ENCODE assay signal across 1 cellular context in the genomic region with DNA sequence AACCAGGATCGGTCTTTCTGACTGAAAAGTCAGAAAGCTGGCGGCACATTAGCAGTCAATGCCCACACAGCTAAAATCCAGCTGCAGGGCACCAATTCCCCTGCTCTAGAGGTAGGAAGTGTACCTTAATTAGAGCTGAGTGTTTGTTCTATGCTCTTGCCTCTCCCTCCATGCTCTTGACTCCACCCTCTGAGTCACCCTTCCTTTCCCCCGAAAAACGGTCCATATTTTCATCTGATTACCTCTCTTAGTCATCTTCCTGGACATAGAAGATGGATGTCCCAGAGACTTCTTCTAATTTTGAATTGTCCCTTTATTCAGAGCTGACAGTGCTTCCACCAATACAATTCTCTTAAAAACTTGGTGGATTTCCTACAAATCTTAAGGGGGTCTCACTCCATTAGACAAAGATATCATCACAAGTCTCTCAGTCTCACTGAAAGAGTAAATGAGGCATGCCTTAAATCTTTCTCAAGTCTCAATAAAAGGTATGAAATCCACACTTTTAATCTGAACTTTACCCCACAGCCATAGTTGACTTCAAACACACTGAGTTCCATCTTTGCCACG.
TF ChIP-seq lines count a peak whose summit lies in the region.

No MANE protein-coding gene starts in this region.

TF ChIP-seq in K562, 482 proteins besides CTCF, POLR2A, EP300 and RAD21 (continues in another document):
- TF ChIP-seq ARID1B (IDR thresholded peaks at IDR 0.05) (0 out of 2 replicates have a peak, but pooled peaks have one; percentile 12), KLF16 (IDR thresholded peaks at IDR 0.05) (no peak), NUFIP1 (IDR thresholded peaks at IDR 0.05; ENCODE audit: partially characterized antibody) (no peak), NR2F6 (CRISPR knock-in tag; IDR thresholded peaks at IDR 0.05) (no peak), ESRRB (CRISPR knock-in tag; IDR thresholded peaks at IDR 0.05; ENCODE audit: borderline replicate concordance) (no peak), HIVEP1 (CRISPR knock-in tag; IDR thresholded peaks at IDR 0.05) (no peak), EZH2 (IDR thresholded peaks at IDR 0.05; ENCODE audit: borderline replicate concordance, low read depth, low read length) (no peak), TBP (optimal IDR thresholded peaks at IDR 0.05; ENCODE audit: low read depth, low read length) (no peak), RBM25 (IDR thresholded peaks at IDR 0.05; ENCODE audit: low read depth, low read length, severe bottlenecking) (peak; percentile 90), JUN (IDR thresholded peaks at IDR 0.05; ENCODE audit: borderline replicate concordance, low read depth, low read length) (0 out of 2 replicates have a peak, but pooled peaks have one; percentile 42), JUN (CRISPR knock-in tag; IDR thresholded peaks at IDR 0.05; ENCODE audit: borderline replicate concordance) (no peak), MTA2 (IDR thresholded peaks at IDR 0.05; ENCODE audit: low read depth) (no peak), CBX3 (IDR thresholded peaks at IDR 0.05; ENCODE audit: borderline replicate concordance in 1 of 2, low read length in 2 of 2) (0 out of 3 replicates have a peak, but pooled peaks of 1 of the 2 experiments have one; percentile 28), ZNF764 (CRISPR knock-in tag; IDR thresholded peaks at IDR 0.05; ENCODE audit: low read depth) (no peak), ZNF143 (CRISPR knock-in tag; IDR thresholded peaks at IDR 0.05) (no peak), ZNF57 (CRISPR knock-in tag; IDR thresholded peaks at IDR 0.05) (no peak), NR4A1 (CRISPR knock-in tag; IDR thresholded peaks at IDR 0.05) (no peak), NR4A1 (tag; IDR thresholded peaks at IDR 0.05) (no peak), NELFE (IDR thresholded peaks at IDR 0.05; ENCODE audit: insufficient read depth, insufficient read length) (no peak), FOSL1 (tag; conservative IDR thresholded peaks at IDR 0.05) (peak; percentile 55)
- TF ChIP-seq, protein P1, sequence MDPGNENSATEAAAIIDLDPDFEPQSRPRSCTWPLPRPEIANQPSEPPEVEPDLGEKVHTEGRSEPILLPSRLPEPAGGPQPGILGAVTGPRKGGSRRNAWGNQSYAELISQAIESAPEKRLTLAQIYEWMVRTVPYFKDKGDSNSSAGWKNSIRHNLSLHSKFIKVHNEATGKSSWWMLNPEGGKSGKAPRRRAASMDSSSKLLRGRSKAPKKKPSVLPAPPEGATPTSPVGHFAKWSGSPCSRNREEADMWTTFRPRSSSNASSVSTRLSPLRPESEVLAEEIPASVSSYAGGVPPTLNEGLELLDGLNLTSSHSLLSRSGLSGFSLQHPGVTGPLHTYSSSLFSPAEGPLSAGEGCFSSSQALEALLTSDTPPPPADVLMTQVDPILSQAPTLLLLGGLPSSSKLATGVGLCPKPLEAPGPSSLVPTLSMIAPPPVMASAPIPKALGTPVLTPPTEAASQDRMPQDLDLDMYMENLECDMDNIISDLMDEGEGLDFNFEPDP (CRISPR knock-in tag; IDR thresholded peaks at IDR 0.05): no peak
- TF ChIP-seq, protein P2, sequence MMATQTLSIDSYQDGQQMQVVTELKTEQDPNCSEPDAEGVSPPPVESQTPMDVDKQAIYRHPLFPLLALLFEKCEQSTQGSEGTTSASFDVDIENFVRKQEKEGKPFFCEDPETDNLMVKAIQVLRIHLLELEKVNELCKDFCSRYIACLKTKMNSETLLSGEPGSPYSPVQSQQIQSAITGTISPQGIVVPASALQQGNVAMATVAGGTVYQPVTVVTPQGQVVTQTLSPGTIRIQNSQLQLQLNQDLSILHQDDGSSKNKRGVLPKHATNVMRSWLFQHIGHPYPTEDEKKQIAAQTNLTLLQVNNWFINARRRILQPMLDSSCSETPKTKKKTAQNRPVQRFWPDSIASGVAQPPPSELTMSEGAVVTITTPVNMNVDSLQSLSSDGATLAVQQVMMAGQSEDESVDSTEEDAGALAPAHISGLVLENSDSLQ (IDR thresholded peaks at IDR 0.05): no peak
- TF ChIP-seq, protein P3, sequence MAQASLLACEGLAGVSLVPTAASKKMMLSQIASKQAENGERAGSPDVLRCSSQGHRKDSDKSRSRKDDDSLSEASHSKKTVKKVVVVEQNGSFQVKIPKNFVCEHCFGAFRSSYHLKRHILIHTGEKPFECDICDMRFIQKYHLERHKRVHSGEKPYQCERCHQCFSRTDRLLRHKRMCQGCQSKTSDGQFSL (CRISPR knock-in tag; IDR thresholded peaks at IDR 0.05): no peak
- TF ChIP-seq, protein P3 (tag; IDR thresholded peaks at IDR 0.05): no peak
- TF ChIP-seq, protein P4, sequence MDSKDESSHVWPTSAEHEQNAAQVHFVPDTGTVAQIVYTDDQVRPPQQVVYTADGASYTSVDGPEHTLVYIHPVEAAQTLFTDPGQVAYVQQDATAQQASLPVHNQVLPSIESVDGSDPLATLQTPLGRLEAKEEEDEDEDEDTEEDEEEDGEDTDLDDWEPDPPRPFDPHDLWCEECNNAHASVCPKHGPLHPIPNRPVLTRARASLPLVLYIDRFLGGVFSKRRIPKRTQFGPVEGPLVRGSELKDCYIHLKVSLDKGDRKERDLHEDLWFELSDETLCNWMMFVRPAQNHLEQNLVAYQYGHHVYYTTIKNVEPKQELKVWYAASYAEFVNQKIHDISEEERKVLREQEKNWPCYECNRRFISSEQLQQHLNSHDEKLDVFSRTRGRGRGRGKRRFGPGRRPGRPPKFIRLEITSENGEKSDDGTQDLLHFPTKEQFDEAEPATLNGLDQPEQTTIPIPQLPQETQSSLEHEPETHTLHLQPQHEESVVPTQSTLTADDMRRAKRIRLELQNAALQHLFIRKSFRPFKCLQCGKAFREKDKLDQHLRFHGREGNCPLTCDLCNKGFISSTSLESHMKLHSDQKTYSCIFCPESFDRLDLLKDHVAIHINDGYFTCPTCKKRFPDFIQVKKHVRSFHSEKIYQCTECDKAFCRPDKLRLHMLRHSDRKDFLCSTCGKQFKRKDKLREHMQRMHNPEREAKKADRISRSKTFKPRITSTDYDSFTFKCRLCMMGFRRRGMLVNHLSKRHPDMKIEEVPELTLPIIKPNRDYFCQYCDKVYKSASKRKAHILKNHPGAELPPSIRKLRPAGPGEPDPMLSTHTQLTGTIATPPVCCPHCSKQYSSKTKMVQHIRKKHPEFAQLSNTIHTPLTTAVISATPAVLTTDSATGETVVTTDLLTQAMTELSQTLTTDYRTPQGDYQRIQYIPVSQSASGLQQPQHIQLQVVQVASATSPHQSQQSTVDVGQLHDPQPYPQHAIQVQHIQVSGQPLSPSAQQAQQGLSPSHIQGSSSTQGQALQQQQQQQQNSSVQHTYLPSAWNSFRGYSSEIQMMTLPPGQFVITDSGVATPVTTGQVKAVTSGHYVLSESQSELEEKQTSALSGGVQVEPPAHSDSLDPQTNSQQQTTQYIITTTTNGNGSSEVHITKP (IDR thresholded peaks at IDR 0.05; ENCODE audit: partially characterized antibody): no peak
- TF ChIP-seq, protein P5, sequence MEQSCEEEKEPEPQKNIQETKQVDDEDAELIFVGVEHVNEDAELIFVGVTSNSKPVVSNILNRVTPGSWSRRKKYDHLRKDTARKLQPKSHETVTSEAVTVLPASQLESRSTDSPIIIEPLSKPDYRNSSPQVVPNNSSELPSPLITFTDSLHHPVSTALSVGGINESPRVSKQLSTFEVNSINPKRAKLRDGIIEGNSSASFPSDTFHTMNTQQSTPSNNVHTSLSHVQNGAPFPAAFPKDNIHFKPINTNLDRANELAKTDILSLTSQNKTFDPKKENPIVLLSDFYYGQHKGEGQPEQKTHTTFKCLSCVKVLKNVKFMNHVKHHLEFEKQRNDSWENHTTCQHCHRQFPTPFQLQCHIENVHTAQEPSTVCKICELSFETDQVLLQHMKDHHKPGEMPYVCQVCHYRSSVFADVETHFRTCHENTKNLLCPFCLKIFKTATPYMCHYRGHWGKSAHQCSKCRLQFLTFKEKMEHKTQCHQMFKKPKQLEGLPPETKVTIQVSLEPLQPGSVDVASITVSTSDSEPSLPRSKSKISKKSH (CRISPR knock-in tag; IDR thresholded peaks at IDR 0.05): 0 out of 2 replicates have a peak, but pooled peaks have one; percentile 24
- TF ChIP-seq, protein P6, sequence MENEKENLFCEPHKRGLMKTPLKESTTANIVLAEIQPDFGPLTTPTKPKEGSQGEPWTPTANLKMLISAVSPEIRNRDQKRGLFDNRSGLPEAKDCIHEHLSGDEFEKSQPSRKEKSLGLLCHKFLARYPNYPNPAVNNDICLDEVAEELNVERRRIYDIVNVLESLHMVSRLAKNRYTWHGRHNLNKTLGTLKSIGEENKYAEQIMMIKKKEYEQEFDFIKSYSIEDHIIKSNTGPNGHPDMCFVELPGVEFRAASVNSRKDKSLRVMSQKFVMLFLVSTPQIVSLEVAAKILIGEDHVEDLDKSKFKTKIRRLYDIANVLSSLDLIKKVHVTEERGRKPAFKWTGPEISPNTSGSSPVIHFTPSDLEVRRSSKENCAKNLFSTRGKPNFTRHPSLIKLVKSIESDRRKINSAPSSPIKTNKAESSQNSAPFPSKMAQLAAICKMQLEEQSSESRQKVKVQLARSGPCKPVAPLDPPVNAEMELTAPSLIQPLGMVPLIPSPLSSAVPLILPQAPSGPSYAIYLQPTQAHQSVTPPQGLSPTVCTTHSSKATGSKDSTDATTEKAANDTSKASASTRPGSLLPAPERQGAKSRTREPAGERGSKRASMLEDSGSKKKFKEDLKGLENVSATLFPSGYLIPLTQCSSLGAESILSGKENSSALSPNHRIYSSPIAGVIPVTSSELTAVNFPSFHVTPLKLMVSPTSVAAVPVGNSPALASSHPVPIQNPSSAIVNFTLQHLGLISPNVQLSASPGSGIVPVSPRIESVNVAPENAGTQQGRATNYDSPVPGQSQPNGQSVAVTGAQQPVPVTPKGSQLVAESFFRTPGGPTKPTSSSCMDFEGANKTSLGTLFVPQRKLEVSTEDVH (IDR thresholded peaks at IDR 0.05; ENCODE audit: low read depth, partially characterized antibody): no peak
- TF ChIP-seq, protein P7, sequence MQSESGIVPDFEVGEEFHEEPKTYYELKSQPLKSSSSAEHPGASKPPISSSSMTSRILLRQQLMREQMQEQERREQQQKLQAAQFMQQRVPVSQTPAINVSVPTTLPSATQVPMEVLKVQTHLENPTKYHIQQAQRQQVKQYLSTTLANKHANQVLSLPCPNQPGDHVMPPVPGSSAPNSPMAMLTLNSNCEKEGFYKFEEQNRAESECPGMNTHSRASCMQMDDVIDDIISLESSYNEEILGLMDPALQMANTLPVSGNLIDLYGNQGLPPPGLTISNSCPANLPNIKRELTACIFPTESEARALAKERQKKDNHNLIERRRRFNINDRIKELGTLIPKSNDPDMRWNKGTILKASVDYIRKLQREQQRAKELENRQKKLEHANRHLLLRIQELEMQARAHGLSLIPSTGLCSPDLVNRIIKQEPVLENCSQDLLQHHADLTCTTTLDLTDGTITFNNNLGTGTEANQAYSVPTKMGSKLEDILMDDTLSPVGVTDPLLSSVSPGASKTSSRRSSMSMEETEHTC (IDR thresholded peaks at IDR 0.05): no peak
- TF ChIP-seq, protein P8, sequence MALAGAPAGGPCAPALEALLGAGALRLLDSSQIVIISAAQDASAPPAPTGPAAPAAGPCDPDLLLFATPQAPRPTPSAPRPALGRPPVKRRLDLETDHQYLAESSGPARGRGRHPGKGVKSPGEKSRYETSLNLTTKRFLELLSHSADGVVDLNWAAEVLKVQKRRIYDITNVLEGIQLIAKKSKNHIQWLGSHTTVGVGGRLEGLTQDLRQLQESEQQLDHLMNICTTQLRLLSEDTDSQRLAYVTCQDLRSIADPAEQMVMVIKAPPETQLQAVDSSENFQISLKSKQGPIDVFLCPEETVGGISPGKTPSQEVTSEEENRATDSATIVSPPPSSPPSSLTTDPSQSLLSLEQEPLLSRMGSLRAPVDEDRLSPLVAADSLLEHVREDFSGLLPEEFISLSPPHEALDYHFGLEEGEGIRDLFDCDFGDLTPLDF (CRISPR knock-in tag; IDR thresholded peaks at IDR 0.05): no peak
- TF ChIP-seq, protein P9, sequence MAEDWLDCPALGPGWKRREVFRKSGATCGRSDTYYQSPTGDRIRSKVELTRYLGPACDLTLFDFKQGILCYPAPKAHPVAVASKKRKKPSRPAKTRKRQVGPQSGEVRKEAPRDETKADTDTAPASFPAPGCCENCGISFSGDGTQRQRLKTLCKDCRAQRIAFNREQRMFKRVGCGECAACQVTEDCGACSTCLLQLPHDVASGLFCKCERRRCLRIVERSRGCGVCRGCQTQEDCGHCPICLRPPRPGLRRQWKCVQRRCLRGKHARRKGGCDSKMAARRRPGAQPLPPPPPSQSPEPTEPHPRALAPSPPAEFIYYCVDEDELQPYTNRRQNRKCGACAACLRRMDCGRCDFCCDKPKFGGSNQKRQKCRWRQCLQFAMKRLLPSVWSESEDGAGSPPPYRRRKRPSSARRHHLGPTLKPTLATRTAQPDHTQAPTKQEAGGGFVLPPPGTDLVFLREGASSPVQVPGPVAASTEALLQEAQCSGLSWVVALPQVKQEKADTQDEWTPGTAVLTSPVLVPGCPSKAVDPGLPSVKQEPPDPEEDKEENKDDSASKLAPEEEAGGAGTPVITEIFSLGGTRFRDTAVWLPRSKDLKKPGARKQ (CRISPR knock-in tag; IDR thresholded peaks at IDR 0.05): no peak
- TF ChIP-seq, protein P10, sequence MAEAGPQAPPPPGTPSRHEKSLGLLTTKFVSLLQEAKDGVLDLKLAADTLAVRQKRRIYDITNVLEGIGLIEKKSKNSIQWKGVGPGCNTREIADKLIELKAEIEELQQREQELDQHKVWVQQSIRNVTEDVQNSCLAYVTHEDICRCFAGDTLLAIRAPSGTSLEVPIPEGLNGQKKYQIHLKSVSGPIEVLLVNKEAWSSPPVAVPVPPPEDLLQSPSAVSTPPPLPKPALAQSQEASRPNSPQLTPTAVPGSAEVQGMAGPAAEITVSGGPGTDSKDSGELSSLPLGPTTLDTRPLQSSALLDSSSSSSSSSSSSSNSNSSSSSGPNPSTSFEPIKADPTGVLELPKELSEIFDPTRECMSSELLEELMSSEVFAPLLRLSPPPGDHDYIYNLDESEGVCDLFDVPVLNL (CRISPR knock-in tag; IDR thresholded peaks at IDR 0.05; ENCODE audit: low read depth): no peak
- TF ChIP-seq, protein P11, sequence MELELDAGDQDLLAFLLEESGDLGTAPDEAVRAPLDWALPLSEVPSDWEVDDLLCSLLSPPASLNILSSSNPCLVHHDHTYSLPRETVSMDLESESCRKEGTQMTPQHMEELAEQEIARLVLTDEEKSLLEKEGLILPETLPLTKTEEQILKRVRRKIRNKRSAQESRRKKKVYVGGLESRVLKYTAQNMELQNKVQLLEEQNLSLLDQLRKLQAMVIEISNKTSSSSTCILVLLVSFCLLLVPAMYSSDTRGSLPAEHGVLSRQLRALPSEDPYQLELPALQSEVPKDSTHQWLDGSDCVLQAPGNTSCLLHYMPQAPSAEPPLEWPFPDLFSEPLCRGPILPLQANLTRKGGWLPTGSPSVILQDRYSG (tag; conservative IDR thresholded peaks at IDR 0.05; ENCODE audit: low read depth): no peak
- TF ChIP-seq, protein P12, sequence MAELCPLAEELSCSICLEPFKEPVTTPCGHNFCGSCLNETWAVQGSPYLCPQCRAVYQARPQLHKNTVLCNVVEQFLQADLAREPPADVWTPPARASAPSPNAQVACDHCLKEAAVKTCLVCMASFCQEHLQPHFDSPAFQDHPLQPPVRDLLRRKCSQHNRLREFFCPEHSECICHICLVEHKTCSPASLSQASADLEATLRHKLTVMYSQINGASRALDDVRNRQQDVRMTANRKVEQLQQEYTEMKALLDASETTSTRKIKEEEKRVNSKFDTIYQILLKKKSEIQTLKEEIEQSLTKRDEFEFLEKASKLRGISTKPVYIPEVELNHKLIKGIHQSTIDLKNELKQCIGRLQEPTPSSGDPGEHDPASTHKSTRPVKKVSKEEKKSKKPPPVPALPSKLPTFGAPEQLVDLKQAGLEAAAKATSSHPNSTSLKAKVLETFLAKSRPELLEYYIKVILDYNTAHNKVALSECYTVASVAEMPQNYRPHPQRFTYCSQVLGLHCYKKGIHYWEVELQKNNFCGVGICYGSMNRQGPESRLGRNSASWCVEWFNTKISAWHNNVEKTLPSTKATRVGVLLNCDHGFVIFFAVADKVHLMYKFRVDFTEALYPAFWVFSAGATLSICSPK (IDR thresholded peaks at IDR 0.05; ENCODE audit: borderline replicate concordance): no peak
